ENCODE assay signal across 14 cellular contexts in genomic region chr1:121586369-121587229, GRCh38.
DNase-seq lines count a peak whose midpoint lies in the region; ATAC-seq and TF ChIP-seq lines count a peak whose summit lies in the region.
"Had no signal": no experiment of that assay in that cellular context is flagged by ENCODE, and none has a peak within 500 bp of the region (broad histone marks: within the 10 kb centered on the region; RNA-seq: fewer than 3 reads in every experiment).

No MANE protein-coding gene starts in this region.

- H3K9me3 ChIP-seq in HUES64 (ENCODE audit: insufficient read depth, low read depth, low read length) (no peaks in the 10 kb centered on the region), colonic mucosa (no peaks in the 10 kb centered on the region)
- H3K9me3 ChIP-seq: ascending aorta had no signal

- no peak overlapping the region for H3K4me3 ChIP-seq in HUES64 (ENCODE audit: low read length)
- H3K4me3 ChIP-seq in colonic mucosa = no peak overlapping the region
- H3K4me3 ChIP-seq: ascending aorta, SK-N-MC had no signal

- H3K27me3 ChIP-seq in HUES64 (ENCODE audit: insufficient read depth, low read length) = no peaks in the 10 kb centered on the region
- H3K27me3 ChIP-seq in colonic mucosa = no peaks in the 10 kb centered on the region
- H3K27me3 ChIP-seq: ascending aorta had no signal

- DNase-seq in DMS53 (lab: John Stamatoyannopoulos, UW) = peak; percentile 58
- peak; percentile 58 for DNase-seq in colonic mucosa
- DNase-seq in mucosa of gallbladder (ENCODE audit: low spot score) = peak; percentile 44
- DNase-seq in OCI-M2 (lab: John Stamatoyannopoulos, UW; ENCODE audit: unreplicated experiment) = no peak
- DNase-seq in DMS114 treated with DMSO at 0.1 percent for 48 hours (lab: John Stamatoyannopoulos, UW; ENCODE audit: unreplicated experiment) = no peak
- DNase-seq in activated CD4-positive, alpha-beta T cell treated with anti-CD3 and anti-CD28 coated beads, Interleukin-2, amount 50 U/mL, for 4 hours = no peak
- DNase-seq: DMS79 treated with DMSO at 0.1 percent for 48 hours, NCI-H2227 treated with DMSO at 0.1 percent for 48 hours had no signal

- intact Hi-C loops in colonic mucosa (cut with DNase I) = no loop called here

- TF ChIP-seq CTCF in colonic mucosa (IDR thresholded peaks at IDR 0.05) = no peak

- no peak for ATAC-seq in HG03135 (IDR thresholded peaks at IDR 0.05; ENCODE audit: unreplicated experiment)

- 71% methylated on average over 15 of the region's 15 CpGs for WGBS in HUES64

- H3K4me1 ChIP-seq in HUES64 (ENCODE audit: insufficient read depth, low read length) = peaks cover 15% of the 10 kb centered on the region
- H3K4me1 ChIP-seq in colonic mucosa = no peaks in the 10 kb centered on the region
- H3K4me1 ChIP-seq: ascending aorta, parathyroid adenoma had no signal

- H3K36me3 ChIP-seq in HUES64 (ENCODE audit: insufficient read depth, low read length) = no peaks in the 10 kb centered on the region
- no peaks in the 10 kb centered on the region for H3K36me3 ChIP-seq in colonic mucosa
- H3K36me3 ChIP-seq: ascending aorta had no signal

- H3K9ac ChIP-seq in HUES64 (ENCODE audit: low read depth, low read length) = peak overlapping the region; percentile 45; the same call in 1 of the 2 replicates
- no peak overlapping the region for H3K9ac ChIP-seq in colonic mucosa (ENCODE audit: low read depth in 2 of 2, low read length in 2 of 2)
- H3K9ac ChIP-seq: KMS-11, parathyroid adenoma had no signal

- peak overlapping the region; percentile 65 for H3K27ac ChIP-seq in HUES64 (ENCODE audit: low read depth, low read length)
- no peak overlapping the region for H3K27ac ChIP-seq in colonic mucosa
- H3K27ac ChIP-seq: ascending aorta, KMS-11, parathyroid adenoma, SK-N-MC had no signal

Comparison
In these comparisons a context has a peak if more than half of its experiments do, and no peak if none do; other contexts are left out.
1. DNase-seq: peak in DMS53 (single experiment), colonic mucosa (single experiment) and mucosa of gallbladder (single experiment); none in OCI-M2 (single experiment), DMS114 treated with DMSO at 0.1 percent for 48 hours (single experiment) and activated CD4-positive, alpha-beta T cell treated with anti-CD3 and anti-CD28 coated beads, Interleukin-2, amount 50 U/mL, for 4 hours (0 of 2).